1 cellular context compared by ENCODE assay signal in the genomic region with DNA sequence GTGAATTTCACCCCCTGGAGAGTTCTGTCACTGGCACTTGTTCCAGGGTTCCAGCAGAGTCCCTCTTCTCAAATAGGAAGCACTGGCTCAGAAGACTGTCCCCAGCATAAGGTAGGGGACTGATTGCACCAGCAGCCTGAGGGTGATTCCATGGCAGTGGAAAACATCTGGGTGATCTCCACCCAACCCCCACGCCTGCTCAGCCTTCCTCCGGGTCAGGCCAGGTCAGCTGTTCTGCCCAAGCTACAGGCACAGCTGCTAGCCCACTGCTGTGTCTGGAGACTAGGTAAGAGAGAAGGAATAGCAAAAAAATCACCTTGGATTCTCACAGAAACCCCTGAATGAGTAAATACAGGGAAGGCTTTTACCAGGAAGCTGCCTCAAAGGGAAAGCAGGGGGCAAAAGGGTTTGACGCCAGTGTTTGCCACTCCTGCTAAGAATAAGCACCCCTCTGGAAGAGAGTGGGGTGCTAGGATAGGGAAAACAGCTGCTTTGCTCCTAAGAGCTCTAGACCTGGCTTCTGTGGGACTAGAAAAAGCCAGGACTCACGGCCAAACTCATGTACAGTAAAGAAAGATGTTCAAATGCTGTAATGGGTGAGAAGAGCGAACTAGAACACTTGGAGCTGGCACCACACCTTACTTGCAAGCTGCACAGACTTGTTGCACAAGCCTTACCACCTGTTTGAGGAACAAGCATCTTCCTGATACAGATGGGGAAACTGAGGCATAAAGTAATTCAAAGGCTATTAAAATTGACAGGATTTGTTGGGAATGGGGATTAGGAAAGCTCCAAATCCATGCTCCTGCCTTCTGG.
TF ChIP-seq lines count a peak whose summit lies in the region.

No MANE protein-coding gene starts in this region.

TF ChIP-seq in GM12878, 131 proteins besides CTCF, POLR2A, EP300 and RAD21 (continued from another document and continues in another):
- TF ChIP-seq, protein P1, sequence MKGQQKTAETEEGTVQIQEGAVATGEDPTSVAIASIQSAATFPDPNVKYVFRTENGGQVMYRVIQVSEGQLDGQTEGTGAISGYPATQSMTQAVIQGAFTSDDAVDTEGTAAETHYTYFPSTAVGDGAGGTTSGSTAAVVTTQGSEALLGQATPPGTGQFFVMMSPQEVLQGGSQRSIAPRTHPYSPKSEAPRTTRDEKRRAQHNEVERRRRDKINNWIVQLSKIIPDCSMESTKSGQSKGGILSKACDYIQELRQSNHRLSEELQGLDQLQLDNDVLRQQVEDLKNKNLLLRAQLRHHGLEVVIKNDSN (IDR thresholded peaks at IDR 0.05; ENCODE audit: borderline replicate concordance, extremely low read length, insufficient read depth, low read depth, low read length) = no peak
- TF ChIP-seq, protein P2, sequence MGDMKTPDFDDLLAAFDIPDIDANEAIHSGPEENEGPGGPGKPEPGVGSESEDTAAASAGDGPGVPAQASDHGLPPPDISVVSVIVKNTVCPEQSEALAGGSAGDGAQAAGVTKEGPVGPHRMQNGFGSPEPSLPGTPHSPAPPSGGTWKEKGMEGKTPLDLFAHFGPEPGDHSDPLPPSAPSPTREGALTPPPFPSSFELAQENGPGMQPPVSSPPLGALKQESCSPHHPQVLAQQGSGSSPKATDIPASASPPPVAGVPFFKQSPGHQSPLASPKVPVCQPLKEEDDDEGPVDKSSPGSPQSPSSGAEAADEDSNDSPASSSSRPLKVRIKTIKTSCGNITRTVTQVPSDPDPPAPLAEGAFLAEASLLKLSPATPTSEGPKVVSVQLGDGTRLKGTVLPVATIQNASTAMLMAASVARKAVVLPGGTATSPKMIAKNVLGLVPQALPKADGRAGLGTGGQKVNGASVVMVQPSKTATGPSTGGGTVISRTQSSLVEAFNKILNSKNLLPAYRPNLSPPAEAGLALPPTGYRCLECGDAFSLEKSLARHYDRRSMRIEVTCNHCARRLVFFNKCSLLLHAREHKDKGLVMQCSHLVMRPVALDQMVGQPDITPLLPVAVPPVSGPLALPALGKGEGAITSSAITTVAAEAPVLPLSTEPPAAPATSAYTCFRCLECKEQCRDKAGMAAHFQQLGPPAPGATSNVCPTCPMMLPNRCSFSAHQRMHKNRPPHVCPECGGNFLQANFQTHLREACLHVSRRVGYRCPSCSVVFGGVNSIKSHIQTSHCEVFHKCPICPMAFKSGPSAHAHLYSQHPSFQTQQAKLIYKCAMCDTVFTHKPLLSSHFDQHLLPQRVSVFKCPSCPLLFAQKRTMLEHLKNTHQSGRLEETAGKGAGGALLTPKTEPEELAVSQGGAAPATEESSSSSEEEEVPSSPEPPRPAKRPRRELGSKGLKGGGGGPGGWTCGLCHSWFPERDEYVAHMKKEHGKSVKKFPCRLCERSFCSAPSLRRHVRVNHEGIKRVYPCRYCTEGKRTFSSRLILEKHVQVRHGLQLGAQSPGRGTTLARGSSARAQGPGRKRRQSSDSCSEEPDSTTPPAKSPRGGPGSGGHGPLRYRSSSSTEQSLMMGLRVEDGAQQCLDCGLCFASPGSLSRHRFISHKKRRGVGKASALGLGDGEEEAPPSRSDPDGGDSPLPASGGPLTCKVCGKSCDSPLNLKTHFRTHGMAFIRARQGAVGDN (IDR thresholded peaks at IDR 0.05) = peak; percentile 29; the same call in 1 of the 2 replicates
- TF ChIP-seq, protein P3, sequence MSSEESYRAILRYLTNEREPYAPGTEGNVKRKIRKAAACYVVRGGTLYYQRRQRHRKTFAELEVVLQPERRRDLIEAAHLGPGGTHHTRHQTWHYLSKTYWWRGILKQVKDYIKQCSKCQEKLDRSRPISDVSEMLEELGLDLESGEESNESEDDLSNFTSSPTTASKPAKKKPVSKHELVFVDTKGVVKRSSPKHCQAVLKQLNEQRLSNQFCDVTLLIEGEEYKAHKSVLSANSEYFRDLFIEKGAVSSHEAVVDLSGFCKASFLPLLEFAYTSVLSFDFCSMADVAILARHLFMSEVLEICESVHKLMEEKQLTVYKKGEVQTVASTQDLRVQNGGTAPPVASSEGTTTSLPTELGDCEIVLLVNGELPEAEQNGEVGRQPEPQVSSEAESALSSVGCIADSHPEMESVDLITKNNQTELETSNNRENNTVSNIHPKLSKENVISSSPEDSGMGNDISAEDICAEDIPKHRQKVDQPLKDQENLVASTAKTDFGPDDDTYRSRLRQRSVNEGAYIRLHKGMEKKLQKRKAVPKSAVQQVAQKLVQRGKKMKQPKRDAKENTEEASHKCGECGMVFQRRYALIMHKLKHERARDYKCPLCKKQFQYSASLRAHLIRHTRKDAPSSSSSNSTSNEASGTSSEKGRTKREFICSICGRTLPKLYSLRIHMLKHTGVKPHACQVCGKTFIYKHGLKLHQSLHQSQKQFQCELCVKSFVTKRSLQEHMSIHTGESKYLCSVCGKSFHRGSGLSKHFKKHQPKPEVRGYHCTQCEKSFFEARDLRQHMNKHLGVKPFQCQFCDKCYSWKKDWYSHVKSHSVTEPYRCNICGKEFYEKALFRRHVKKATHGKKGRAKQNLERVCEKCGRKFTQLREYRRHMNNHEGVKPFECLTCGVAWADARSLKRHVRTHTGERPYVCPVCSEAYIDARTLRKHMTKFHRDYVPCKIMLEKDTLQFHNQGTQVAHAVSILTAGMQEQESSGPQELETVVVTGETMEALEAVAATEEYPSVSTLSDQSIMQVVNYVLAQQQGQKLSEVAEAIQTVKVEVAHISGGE (CRISPR knock-in tag; IDR thresholded peaks at IDR 0.05) = peak; percentile 32; the same call in 1 of the 2 replicates
- no peak for TF ChIP-seq NR2C1 (IDR thresholded peaks at IDR 0.05)
- TF ChIP-seq FOS (IDR thresholded peaks at IDR 0.05; ENCODE audit: borderline replicate concordance, extremely low read depth, insufficient read length) = no peak
- no peak for TF ChIP-seq BACH1 (IDR thresholded peaks at IDR 0.05; ENCODE audit: borderline replicate concordance)
- no peak for TF ChIP-seq IKZF2 (IDR thresholded peaks at IDR 0.05)
- TF ChIP-seq NBN (IDR thresholded peaks at IDR 0.05) = no peak
- no peak for TF ChIP-seq PML (IDR thresholded peaks at IDR 0.05; ENCODE audit: low read length)
- TF ChIP-seq CBX5 (IDR thresholded peaks at IDR 0.05; ENCODE audit: low read depth) = no peak
- TF ChIP-seq, protein P4, sequence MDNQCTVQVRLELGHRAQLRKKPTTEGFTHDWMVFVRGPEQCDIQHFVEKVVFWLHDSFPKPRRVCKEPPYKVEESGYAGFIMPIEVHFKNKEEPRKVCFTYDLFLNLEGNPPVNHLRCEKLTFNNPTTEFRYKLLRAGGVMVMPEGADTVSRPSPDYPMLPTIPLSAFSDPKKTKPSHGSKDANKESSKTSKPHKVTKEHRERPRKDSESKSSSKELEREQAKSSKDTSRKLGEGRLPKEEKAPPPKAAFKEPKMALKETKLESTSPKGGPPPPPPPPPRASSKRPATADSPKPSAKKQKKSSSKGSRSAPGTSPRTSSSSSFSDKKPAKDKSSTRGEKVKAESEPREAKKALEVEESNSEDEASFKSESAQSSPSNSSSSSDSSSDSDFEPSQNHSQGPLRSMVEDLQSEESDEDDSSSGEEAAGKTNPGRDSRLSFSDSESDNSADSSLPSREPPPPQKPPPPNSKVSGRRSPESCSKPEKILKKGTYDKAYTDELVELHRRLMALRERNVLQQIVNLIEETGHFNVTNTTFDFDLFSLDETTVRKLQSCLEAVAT (IDR thresholded peaks at IDR 0.05) = peak; percentile 56
- TF ChIP-seq SREBF1 (IDR thresholded peaks at IDR 0.05; ENCODE audit: low read length) = no peak
- TF ChIP-seq TARDBP (IDR thresholded peaks at IDR 0.05; ENCODE audit: borderline replicate concordance) = 0 out of 2 replicates have a peak, but pooled peaks have one; percentile 20
- TF ChIP-seq, protein P5, sequence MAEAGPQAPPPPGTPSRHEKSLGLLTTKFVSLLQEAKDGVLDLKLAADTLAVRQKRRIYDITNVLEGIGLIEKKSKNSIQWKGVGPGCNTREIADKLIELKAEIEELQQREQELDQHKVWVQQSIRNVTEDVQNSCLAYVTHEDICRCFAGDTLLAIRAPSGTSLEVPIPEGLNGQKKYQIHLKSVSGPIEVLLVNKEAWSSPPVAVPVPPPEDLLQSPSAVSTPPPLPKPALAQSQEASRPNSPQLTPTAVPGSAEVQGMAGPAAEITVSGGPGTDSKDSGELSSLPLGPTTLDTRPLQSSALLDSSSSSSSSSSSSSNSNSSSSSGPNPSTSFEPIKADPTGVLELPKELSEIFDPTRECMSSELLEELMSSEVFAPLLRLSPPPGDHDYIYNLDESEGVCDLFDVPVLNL (IDR thresholded peaks at IDR 0.05; ENCODE audit: low read depth, low read length) = no peak
- no peak for TF ChIP-seq ETV6 (conservative IDR thresholded peaks at IDR 0.05 in 1 of 2, IDR thresholded peaks at IDR 0.05 in 1 of 2; ENCODE audit: borderline replicate concordance in 1 of 2, low read depth in 1 of 2)
- no peak for TF ChIP-seq SUPT20H (IDR thresholded peaks at IDR 0.05; ENCODE audit: borderline replicate concordance, control insufficient read depth, low read depth, low read length)
- no peak for TF ChIP-seq RBBP5 (conservative IDR thresholded peaks at IDR 0.05)
- no peak for TF ChIP-seq KDM1A (IDR thresholded peaks at IDR 0.05; ENCODE audit: borderline replicate concordance)
- no peak for TF ChIP-seq EGR1 (IDR thresholded peaks at IDR 0.05; ENCODE audit: borderline replicate concordance in 1 of 2, low read depth in 2 of 2, low read length in 2 of 2)
- TF ChIP-seq GABPA (IDR thresholded peaks at IDR 0.05; ENCODE audit: low read depth) = no peak
- 0 out of 2 replicates have a peak, but pooled peaks have one; percentile 80 for TF ChIP-seq WRNIP1 (IDR thresholded peaks at IDR 0.05; ENCODE audit: borderline replicate concordance, low read depth, low read length)
- TF ChIP-seq STAT3 (IDR thresholded peaks at IDR 0.05; ENCODE audit: low read depth, low read length) = no peak
- no peak for TF ChIP-seq ATF7 (IDR thresholded peaks at IDR 0.05; ENCODE audit: low read depth)
- no peak for TF ChIP-seq SUZ12 (IDR thresholded peaks at IDR 0.05; ENCODE audit: unreplicated experiment)
- TF ChIP-seq, protein P6, sequence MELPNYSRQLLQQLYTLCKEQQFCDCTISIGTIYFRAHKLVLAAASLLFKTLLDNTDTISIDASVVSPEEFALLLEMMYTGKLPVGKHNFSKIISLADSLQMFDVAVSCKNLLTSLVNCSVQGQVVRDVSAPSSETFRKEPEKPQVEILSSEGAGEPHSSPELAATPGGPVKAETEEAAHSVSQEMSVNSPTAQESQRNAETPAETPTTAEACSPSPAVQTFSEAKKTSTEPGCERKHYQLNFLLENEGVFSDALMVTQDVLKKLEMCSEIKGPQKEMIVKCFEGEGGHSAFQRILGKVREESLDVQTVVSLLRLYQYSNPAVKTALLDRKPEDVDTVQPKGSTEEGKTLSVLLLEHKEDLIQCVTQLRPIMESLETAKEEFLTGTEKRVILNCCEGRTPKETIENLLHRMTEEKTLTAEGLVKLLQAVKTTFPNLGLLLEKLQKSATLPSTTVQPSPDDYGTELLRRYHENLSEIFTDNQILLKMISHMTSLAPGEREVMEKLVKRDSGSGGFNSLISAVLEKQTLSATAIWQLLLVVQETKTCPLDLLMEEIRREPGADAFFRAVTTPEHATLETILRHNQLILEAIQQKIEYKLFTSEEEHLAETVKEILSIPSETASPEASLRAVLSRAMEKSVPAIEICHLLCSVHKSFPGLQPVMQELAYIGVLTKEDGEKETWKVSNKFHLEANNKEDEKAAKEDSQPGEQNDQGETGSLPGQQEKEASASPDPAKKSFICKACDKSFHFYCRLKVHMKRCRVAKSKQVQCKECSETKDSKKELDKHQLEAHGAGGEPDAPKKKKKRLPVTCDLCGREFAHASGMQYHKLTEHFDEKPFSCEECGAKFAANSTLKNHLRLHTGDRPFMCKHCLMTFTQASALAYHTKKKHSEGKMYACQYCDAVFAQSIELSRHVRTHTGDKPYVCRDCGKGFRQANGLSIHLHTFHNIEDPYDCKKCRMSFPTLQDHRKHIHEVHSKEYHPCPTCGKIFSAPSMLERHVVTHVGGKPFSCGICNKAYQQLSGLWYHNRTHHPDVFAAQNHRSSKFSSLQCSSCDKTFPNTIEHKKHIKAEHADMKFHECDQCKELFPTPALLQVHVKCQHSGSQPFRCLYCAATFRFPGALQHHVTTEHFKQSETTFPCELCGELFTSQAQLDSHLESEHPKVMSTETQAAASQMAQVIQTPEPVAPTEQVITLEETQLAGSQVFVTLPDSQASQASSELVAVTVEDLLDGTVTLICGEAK (IDR thresholded peaks at IDR 0.05; ENCODE audit: borderline replicate concordance) = no peak
- TF ChIP-seq ZNF207 (IDR thresholded peaks at IDR 0.05; ENCODE audit: borderline replicate concordance) = no peak
- TF ChIP-seq, protein P7, sequence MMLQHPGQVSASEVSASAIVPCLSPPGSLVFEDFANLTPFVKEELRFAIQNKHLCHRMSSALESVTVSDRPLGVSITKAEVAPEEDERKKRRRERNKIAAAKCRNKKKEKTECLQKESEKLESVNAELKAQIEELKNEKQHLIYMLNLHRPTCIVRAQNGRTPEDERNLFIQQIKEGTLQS (IDR thresholded peaks at IDR 0.05; ENCODE audit: borderline replicate concordance, extremely low read depth, low read depth, low read length) = no peak
- TF ChIP-seq ZNF622 (IDR thresholded peaks at IDR 0.05) = no peak
- TF ChIP-seq CEBPB (IDR thresholded peaks at IDR 0.05; ENCODE audit: borderline replicate concordance in 1 of 2, low read depth in 2 of 2, low read length in 2 of 2) = no peak
- no peak for TF ChIP-seq ZNF217 (IDR thresholded peaks at IDR 0.05)
- TF ChIP-seq, protein P8, sequence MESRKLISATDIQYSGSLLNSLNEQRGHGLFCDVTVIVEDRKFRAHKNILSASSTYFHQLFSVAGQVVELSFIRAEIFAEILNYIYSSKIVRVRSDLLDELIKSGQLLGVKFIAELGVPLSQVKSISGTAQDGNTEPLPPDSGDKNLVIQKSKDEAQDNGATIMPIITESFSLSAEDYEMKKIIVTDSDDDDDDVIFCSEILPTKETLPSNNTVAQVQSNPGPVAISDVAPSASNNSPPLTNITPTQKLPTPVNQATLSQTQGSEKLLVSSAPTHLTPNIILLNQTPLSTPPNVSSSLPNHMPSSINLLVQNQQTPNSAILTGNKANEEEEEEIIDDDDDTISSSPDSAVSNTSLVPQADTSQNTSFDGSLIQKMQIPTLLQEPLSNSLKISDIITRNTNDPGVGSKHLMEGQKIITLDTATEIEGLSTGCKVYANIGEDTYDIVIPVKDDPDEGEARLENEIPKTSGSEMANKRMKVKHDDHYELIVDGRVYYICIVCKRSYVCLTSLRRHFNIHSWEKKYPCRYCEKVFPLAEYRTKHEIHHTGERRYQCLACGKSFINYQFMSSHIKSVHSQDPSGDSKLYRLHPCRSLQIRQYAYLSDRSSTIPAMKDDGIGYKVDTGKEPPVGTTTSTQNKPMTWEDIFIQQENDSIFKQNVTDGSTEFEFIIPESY (IDR thresholded peaks at IDR 0.05) = no peak
- TF ChIP-seq, protein P9, sequence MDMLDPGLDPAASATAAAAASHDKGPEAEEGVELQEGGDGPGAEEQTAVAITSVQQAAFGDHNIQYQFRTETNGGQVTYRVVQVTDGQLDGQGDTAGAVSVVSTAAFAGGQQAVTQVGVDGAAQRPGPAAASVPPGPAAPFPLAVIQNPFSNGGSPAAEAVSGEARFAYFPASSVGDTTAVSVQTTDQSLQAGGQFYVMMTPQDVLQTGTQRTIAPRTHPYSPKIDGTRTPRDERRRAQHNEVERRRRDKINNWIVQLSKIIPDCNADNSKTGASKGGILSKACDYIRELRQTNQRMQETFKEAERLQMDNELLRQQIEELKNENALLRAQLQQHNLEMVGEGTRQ (IDR thresholded peaks at IDR 0.05; ENCODE audit: borderline replicate concordance, low read depth, low read length) = no peak; the same call in 1 of the 2 replicates
